ENCODE assay signal across 10 cellular contexts in genomic region chr21:44907966-44908364, GRCh38. TPM values are rescaled to one million over a fixed set of nuclear protein-coding genes. Genes with fewer than 3 reads are reported as not detected.
DNase-seq lines count a peak whose midpoint lies in the region; ATAC-seq lines count a peak whose summit lies in the region.
"Had no signal": no experiment of that assay in that cellular context is flagged by ENCODE, and none has a peak within 500 bp of the region (broad histone marks: within the 10 kb centered on the region; RNA-seq: fewer than 3 reads in every experiment).

No MANE protein-coding gene starts in this region.

- H3K4me3 Mint-ChIP-seq in IgD-negative memory B cell, result peak overlapping the region in 2 of 4 donors; percentile 57 to 72
- H3K4me3 Mint-ChIP-seq: brain had no signal

- no peaks in the 10 kb centered on the region for H3K9me3 ChIP-seq in adipocyte (ENCODE audit: control insufficient read depth, low read length)
- H3K9me3 ChIP-seq in HAP-1, result no peaks in the 10 kb centered on the region
- H3K9me3 ChIP-seq: SK-N-SH had no signal

- peak; percentile 54 for DNase-seq in Ammon's horn (ENCODE audit: low spot score)
- no peak for DNase-seq in adipocyte (ENCODE audit: low read depth)
- DNase-seq in midbrain (lab: John Stamatoyannopoulos, UW), result peak; percentile 18
- DNase-seq in HAP-1 (ENCODE audit: low spot score in 2 of 2), result no peak
- no peak for DNase-seq in ecto neural progenitor cell (ENCODE audit: low spot score)
- DNase-seq: SK-N-SH had no signal

- H3K9me3 Mint-ChIP-seq in IgD-negative memory B cell, result no peaks in the 10 kb centered on the region

- peak overlapping the region in 2 of 3 donors; percentile 44 to 71 for H3K27ac Mint-ChIP-seq in IgD-negative memory B cell
- H3K27ac Mint-ChIP-seq: brain had no signal

- in situ Hi-C loops in HAP-1 (cut with MboI; ENCODE audit: low sequenced_read_pairs), result no loop called here

- ATAC-seq in HG02840 (IDR thresholded peaks at IDR 0.05; ENCODE audit: low FRiP score, unreplicated experiment), result no peak
- ATAC-seq in HG03354 (IDR thresholded peaks at IDR 0.05; ENCODE audit: poor library complexity, severe bottlenecking, unreplicated experiment), result no peak

- H3K4me1 ChIP-seq in adipocyte (ENCODE audit: control insufficient read depth, insufficient read depth, low read length) (peaks cover 20% of the 10 kb centered on the region), HAP-1 (no peaks in the 10 kb centered on the region)

- peaks cover 1% of the 10 kb centered on the region for H3K27me3 Mint-ChIP-seq in IgD-negative memory B cell

- no peak overlapping the region for H3K9ac ChIP-seq in adipocyte (ENCODE audit: low read length)
- H3K9ac ChIP-seq: SK-N-SH had no signal

- H3K27me3 ChIP-seq in adipocyte (replicated peaks; ENCODE audit: control insufficient read depth, insufficient read depth, low read length) (peaks cover 42% of the 10 kb centered on the region), HAP-1 (ENCODE audit: low read depth) (peaks cover 8% of the 10 kb centered on the region)

- H3K4me3 ChIP-seq in adipocyte (ENCODE audit: low read length), result peak overlapping the region; percentile 47
- H3K4me3 ChIP-seq in HAP-1, result no peak overlapping the region

- no peaks in the 10 kb centered on the region for H3K36me3 ChIP-seq in adipocyte (ENCODE audit: control insufficient read depth, insufficient read depth, low read length, severe bottlenecking)
- H3K36me3 ChIP-seq in HAP-1 (replicated peaks), result no peaks in the 10 kb centered on the region

- peaks cover 4% of the 10 kb centered on the region for H3K36me3 Mint-ChIP-seq in IgD-negative memory B cell
- H3K36me3 Mint-ChIP-seq: brain had no signal

- peaks cover 15 to 43% (median 36%) of the 10 kb centered on the region in 3 donors for H3K4me1 Mint-ChIP-seq in IgD-negative memory B cell

RNA-seq across cellular contexts. Expression of gene ITGB2, which starts 12.7 kb away (rescaled TPM):
- 294 TPM for polyA plus RNA-seq in IgD-negative memory B cell

RNA-seq across cellular contexts. Expression of gene SLX9, which starts 31.9 kb away (rescaled TPM):
- 12.3 TPM for polyA plus RNA-seq in IgD-negative memory B cell

RNA-seq across cellular contexts. Expression of gene PTTG1IP, which starts 34.5 kb away (rescaled TPM):
- polyA plus RNA-seq in IgD-negative memory B cell, result 44.7 TPM

Comparison
In these comparisons a context has a peak if more than half of its experiments do, and no peak if none do; other contexts are left out.
1. DNase-seq: peak in Ammon's horn (single experiment) and midbrain (single experiment); none in adipocyte (single experiment), HAP-1 (0 of 2) and ecto neural progenitor cell (single experiment).